ENCODE assay signal across 24 cellular contexts in genomic region chr4:99071159-99071558, GRCh38. TPM values are rescaled to one million over a fixed set of nuclear protein-coding genes. Genes with fewer than 3 reads are reported as not detected.
DNase-seq lines count a peak whose midpoint lies in the region; ATAC-seq, FAIRE-seq and TF ChIP-seq lines count a peak whose summit lies in the region.
"Had no signal": no experiment of that assay in that cellular context is flagged by ENCODE, and none has a peak within 500 bp of the region (broad histone marks: within the 10 kb centered on the region; RNA-seq: fewer than 3 reads in every experiment).

No MANE protein-coding gene starts in this region.

- DNase-seq in activated naive CD4-positive, alpha-beta T cell treated with anti-CD3 and anti-CD28 coated beads, Interleukin-2, amount 10 ng/mL, durations not matched to agents 7 days and 5 days, result no peak
- DNase-seq in astrocyte (ENCODE audit: low read depth), result no peak
- DNase-seq in pancreas, result no peak
- DNase-seq in transverse colon, result no peak
- DNase-seq: CD4-positive, alpha-beta T cell; COR-L47; DMS53; GOT3; Karpas-422; NCI-H1092; NCI-H1417 treated with DMSO at 0.1 percent for 48 hours; NCI-H1694 treated with DMSO at 0.1 percent for 48 hours; NCI-H2081; NCI-H2227 treated with DMSO at 0.1 percent for 48 hours; NCI-H526 treated with DMSO at 0.1 percent for 48 hours; PC-9; Right ventricle myocardium superior had no signal

- peaks cover 3% of the 10 kb centered on the region for H3K4me1 Mint-ChIP-seq in activated naive CD4-positive, alpha-beta T cell treated with anti-CD3 and anti-CD28 coated beads, Interleukin-2, amount 50 U/mL, for 24 hours
- H3K4me1 Mint-ChIP-seq in activated naive CD4-positive, alpha-beta T cell treated with anti-CD3 and anti-CD28 coated beads, Interleukin-2, amount 10 ng/mL, durations not matched to agents 7 days and 5 days, result no peaks in the 10 kb centered on the region
- peaks cover 3% of the 10 kb centered on the region for H3K4me1 Mint-ChIP-seq in astrocyte (ENCODE audit: low read depth, unreplicated experiment)

- peaks cover 9% of the 10 kb centered on the region for H3K36me3 Mint-ChIP-seq in activated naive CD4-positive, alpha-beta T cell treated with anti-CD3 and anti-CD28 coated beads, Interleukin-2, amount 50 U/mL, for 24 hours
- peaks cover 54% of the 10 kb centered on the region for H3K36me3 Mint-ChIP-seq in activated naive CD4-positive, alpha-beta T cell treated with anti-CD3 and anti-CD28 coated beads, Interleukin-2, amount 10 ng/mL, durations not matched to agents 7 days and 5 days
- H3K36me3 Mint-ChIP-seq in astrocyte (ENCODE audit: low read depth, unreplicated experiment), result peaks cover 14% of the 10 kb centered on the region

- no peak overlapping the region for H3K4me2 ChIP-seq in astrocyte (ENCODE audit: low read length)
- H3K4me2 ChIP-seq: BLaER1 treated with 17β-estradiol and CSF1 and Interleukin-3, amounts not matched to agents 10 nM and 100 nM; PC-9 had no signal

- no peak for TF ChIP-seq POLR2A in transverse colon (IDR thresholded peaks at IDR 0.05)

- no peak for TF ChIP-seq EP300 in transverse colon (IDR thresholded peaks at IDR 0.05; ENCODE audit: low read depth)

- H3K27ac ChIP-seq in astrocyte (ENCODE audit: low read depth, low read length) (no peak overlapping the region), pancreas (no peak overlapping the region), transverse colon (peak overlapping the region in 3 of 4 donors; percentile 8 to 40 (median 39))
- H3K27ac ChIP-seq: BLaER1 treated with 17β-estradiol and CSF1 and Interleukin-3, amounts not matched to agents 10 nM and 100 nM; PC-9; SJSA1 had no signal

- no peaks in the 10 kb centered on the region for H3K4me1 ChIP-seq in astrocyte (ENCODE audit: insufficient read depth, low read length)
- H3K4me1 ChIP-seq in pancreas, result no peaks in the 10 kb centered on the region
- peaks cover 0 to 7% (median 2%) of the 10 kb centered on the region in 4 donors for H3K4me1 ChIP-seq in transverse colon
- H3K4me1 ChIP-seq: HAP-1, SJSA1 had no signal

- H3K4me3 ChIP-seq in astrocyte (ENCODE audit: insufficient read depth, low read depth, low read length) (no peak overlapping the region), pancreas (no peak overlapping the region), transverse colon (no peak overlapping the region)
- H3K4me3 ChIP-seq: BLaER1 treated with 17β-estradiol and CSF1 and Interleukin-3, amounts not matched to agents 10 nM and 100 nM; HAP-1; PC-9; SJSA1 had no signal

- no peaks in the 10 kb centered on the region for H3K27me3 Mint-ChIP-seq in activated naive CD4-positive, alpha-beta T cell treated with anti-CD3 and anti-CD28 coated beads, Interleukin-2, amount 50 U/mL, for 24 hours
- no peaks in the 10 kb centered on the region for H3K27me3 Mint-ChIP-seq in activated naive CD4-positive, alpha-beta T cell treated with anti-CD3 and anti-CD28 coated beads, Interleukin-2, amount 10 ng/mL, durations not matched to agents 7 days and 5 days
- no peaks in the 10 kb centered on the region for H3K27me3 Mint-ChIP-seq in astrocyte (ENCODE audit: low read depth, unreplicated experiment)
- H3K27me3 Mint-ChIP-seq: CD4-positive, alpha-beta T cell had no signal

- in situ Hi-C loops in transverse colon (cut with MboI; ENCODE audit: low pct_ligation_motif_present in 1 of 4, low pct_unique_long_range_greater_than_20kb in 1 of 4, low sequenced_read_pairs in 3 of 4), result loop anchor here in 2 of 4 donors (25.0 kb wide), 1 partner anchor 609 kb away; no protein-coding TSS in a partner anchor

- H3K79me2 ChIP-seq in astrocyte (ENCODE audit: insufficient read depth, low read length), result no peaks in the 10 kb centered on the region

- H3K9me3 ChIP-seq in astrocyte (ENCODE audit: insufficient read depth, low read depth, low read length) (no peaks in the 10 kb centered on the region), pancreas (no peaks in the 10 kb centered on the region), transverse colon (no peaks in the 10 kb centered on the region)
- H3K9me3 ChIP-seq: BLaER1 treated with 17β-estradiol and CSF1 and Interleukin-3, amounts not matched to agents 10 nM and 100 nM; HAP-1; SJSA1 had no signal

- H4K20me1 ChIP-seq in astrocyte (ENCODE audit: insufficient read depth, low read length), result peaks cover 4% of the 10 kb centered on the region

- peak overlapping the region; percentile 17 for H3K27ac Mint-ChIP-seq in activated naive CD4-positive, alpha-beta T cell treated with anti-CD3 and anti-CD28 coated beads, Interleukin-2, amount 50 U/mL, for 24 hours
- no peak overlapping the region for H3K27ac Mint-ChIP-seq in activated naive CD4-positive, alpha-beta T cell treated with anti-CD3 and anti-CD28 coated beads, Interleukin-2, amount 10 ng/mL, durations not matched to agents 7 days and 5 days
- H3K27ac Mint-ChIP-seq in astrocyte (ENCODE audit: unreplicated experiment), result no peak overlapping the region
- H3K27ac Mint-ChIP-seq: CD4-positive, alpha-beta T cell had no signal

- no peaks in the 10 kb centered on the region for H3K9me3 Mint-ChIP-seq in activated naive CD4-positive, alpha-beta T cell treated with anti-CD3 and anti-CD28 coated beads, Interleukin-2, amount 50 U/mL, for 24 hours
- no peaks in the 10 kb centered on the region for H3K9me3 Mint-ChIP-seq in activated naive CD4-positive, alpha-beta T cell treated with anti-CD3 and anti-CD28 coated beads, Interleukin-2, amount 10 ng/mL, durations not matched to agents 7 days and 5 days
- no peaks in the 10 kb centered on the region for H3K9me3 Mint-ChIP-seq in astrocyte (ENCODE audit: unreplicated experiment)
- H3K9me3 Mint-ChIP-seq: CD4-positive, alpha-beta T cell had no signal

- H3K4me3 Mint-ChIP-seq in activated naive CD4-positive, alpha-beta T cell treated with anti-CD3 and anti-CD28 coated beads, Interleukin-2, amount 50 U/mL, for 24 hours, result no peak overlapping the region
- H3K4me3 Mint-ChIP-seq in activated naive CD4-positive, alpha-beta T cell treated with anti-CD3 and anti-CD28 coated beads, Interleukin-2, amount 10 ng/mL, durations not matched to agents 7 days and 5 days, result no peak overlapping the region
- no peak overlapping the region for H3K4me3 Mint-ChIP-seq in astrocyte (ENCODE audit: unreplicated experiment)
- H3K4me3 Mint-ChIP-seq: CD4-positive, alpha-beta T cell had no signal

- WGBS in pancreas, 2 donors, result 89 to 93% methylated on average over 5 of the region's 5 CpGs
- WGBS in transverse colon (ENCODE audit: low coverage in 1 of 2), 2 donors, result 67 to 85% methylated on average over 5 of the region's 5 CpGs

- FAIRE-seq in astrocyte (lab: Jason Lieb, UNC) (peak; percentile 52), pancreas (lab: Jason Lieb, UNC) (peak; percentile 34)

- no peak for ATAC-seq in pancreas
- no peak for ATAC-seq in HG02938 (IDR thresholded peaks at IDR 0.05; ENCODE audit: unreplicated experiment)
- no peak for ATAC-seq in GM21447 (IDR thresholded peaks at IDR 0.05; ENCODE audit: unreplicated experiment)
- no peak for ATAC-seq in GM21529 (IDR thresholded peaks at IDR 0.05; ENCODE audit: unreplicated experiment)

- TF ChIP-seq CTCF in astrocyte (IDR thresholded peaks at IDR 0.05; ENCODE audit: insufficient read depth, low read depth, low read length) (no peak), pancreas (IDR thresholded peaks at IDR 0.05) (no peak), transverse colon (IDR thresholded peaks at IDR 0.05) (no peak)

- no peak overlapping the region for H2AFZ ChIP-seq in astrocyte (ENCODE audit: low read depth, low read length)
- H2AFZ ChIP-seq: PC-9 had no signal

- no peak overlapping the region for H3K9ac ChIP-seq in astrocyte (ENCODE audit: low read length)
- H3K9ac ChIP-seq: BLaER1 treated with 17β-estradiol and CSF1 and Interleukin-3, amounts not matched to agents 10 nM and 100 nM had no signal

- H3K27me3 ChIP-seq in astrocyte (ENCODE audit: insufficient read depth, low read length) (no peaks in the 10 kb centered on the region), pancreas (no peaks in the 10 kb centered on the region), transverse colon (no peaks in the 10 kb centered on the region)
- H3K27me3 ChIP-seq: BLaER1 treated with 17β-estradiol and CSF1 and Interleukin-3, amounts not matched to agents 10 nM and 100 nM; SJSA1 had no signal

- H3K36me3 ChIP-seq in astrocyte (ENCODE audit: insufficient read depth, low read length), result peaks cover 44% of the 10 kb centered on the region
- peaks cover 0 to 37% (median 6%) of the 10 kb centered on the region in 3 donors for H3K36me3 ChIP-seq in pancreas
- H3K36me3 ChIP-seq in transverse colon, result peaks cover 0 to 49% (median 16%) of the 10 kb centered on the region in 4 donors

- CTCF ChIA-PET in activated naive CD4-positive, alpha-beta T cell treated with anti-CD3 and anti-CD28 coated beads, Interleukin-2, amount 10 ng/mL, durations not matched to agents 7 days and 5 days (lab: Charles Lee), result no interaction called here

- intact Hi-C loops in pancreas (cut with DNase I) (no loop called here), transverse colon (cut with DNase I; ENCODE audit: low total_unique reads) (no loop called here)

RNA-seq across cellular contexts. Expression of gene ADH5, which starts 17.4 kb away (rescaled TPM):
- total RNA-seq in astrocyte, result 187 and 210 TPM in 2 replicates
- total RNA-seq in pancreas, result 10 to 100 TPM; 41.1 to 57.1 (median 45.7) TPM
- polyA plus RNA-seq in pancreas, result 10 to 100 TPM; 33.3 to 52.4 TPM
- 100 to 1,000 TPM in 2 of 4 donors, 10 to 100 TPM in 2; 63.3 to 159 (median 111) TPM for total RNA-seq in transverse colon

Comparison
In these comparisons a context has a peak if more than half of its experiments do, and no peak if none do; other contexts are left out.
1. H3K27ac ChIP-seq: peak in transverse colon (3 of 4); none in astrocyte (single experiment) and pancreas (0 of 4).